In the genomic region with DNA sequence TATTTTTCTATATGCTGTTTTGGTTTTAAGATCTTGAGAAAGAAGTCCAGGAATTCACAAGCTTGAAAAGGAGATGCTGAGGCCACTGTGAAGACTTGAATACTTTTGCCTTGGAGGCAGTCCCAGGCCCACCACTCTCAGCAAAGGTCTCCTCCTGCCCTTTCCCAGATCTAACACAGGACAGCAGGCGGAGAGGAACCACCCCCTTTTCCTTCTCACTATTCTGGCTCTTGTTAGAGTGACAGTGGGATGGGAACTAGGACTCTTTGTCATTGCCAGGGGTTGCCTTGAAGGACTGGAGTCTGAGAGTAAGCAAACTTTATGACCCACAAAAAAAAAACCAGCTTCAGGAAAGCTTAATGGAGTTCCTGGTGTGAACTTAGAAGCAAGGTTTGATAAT, we compare ENCODE assay signal across 20 cellular contexts. TPM values are rescaled to one million over a fixed set of nuclear protein-coding genes. Genes with fewer than 3 reads are reported as not detected.
DNase-seq lines count a peak whose midpoint lies in the region; ATAC-seq and TF ChIP-seq lines count a peak whose summit lies in the region.
"Had no signal": no experiment of that assay in that cellular context is flagged by ENCODE, and none has a peak within 500 bp of the region (broad histone marks: within the 10 kb centered on the region; RNA-seq: fewer than 3 reads in every experiment).

No MANE protein-coding gene starts in this region.

- intact Hi-C loops in left ventricle myocardium superior (cut with micrococcal nuclease) (loop anchor here (10.0 kb wide), 1 partner anchor 66 kb away; the partner anchor contains the start of gene ROCK2), Right ventricle myocardium superior (cut with DNase I) (no loop called here)

- no peaks in the 10 kb centered on the region for H3K9me3 ChIP-seq in fibroblast of lung (ENCODE audit: control insufficient read depth, insufficient read depth, low read depth, low read length)
- H3K9me3 ChIP-seq: BLaER1 treated with 17β-estradiol and CSF1 and Interleukin-3, amounts not matched to agents 10 nM and 100 nM; SJSA1; upper lobe of left lung had no signal

- ATAC-seq in left ventricle myocardium superior = peak; percentile 31
- no peak for ATAC-seq in Right ventricle myocardium superior (ENCODE audit: poor library complexity)
- ATAC-seq in HG02610 (IDR thresholded peaks at IDR 0.05; ENCODE audit: unreplicated experiment) = no peak
- ATAC-seq: stimulated activated memory B cell treated with anti-CD40 and anti-IgM and Interleukin-4, amounts not matched to agents 10 μg/mL and 1 μg/mL and 100 μg/mL, for 72 hours had no signal

- TF ChIP-seq CTCF in fibroblast of lung (conservative IDR thresholded peaks at IDR 0.05 in 1 of 2, IDR thresholded peaks at IDR 0.05 in 1 of 2; ENCODE audit: low read depth in 1 of 2, low read length in 2 of 2) (no peak), nephron (IDR thresholded peaks at IDR 0.05; ENCODE audit: unreplicated experiment in 3 of 3) (no peak), progenitor cell of endocrine pancreas (IDR thresholded peaks at IDR 0.05; ENCODE audit: unreplicated experiment) (no peak)

- H3K36me3 ChIP-seq in fibroblast of lung (ENCODE audit: control insufficient read depth, insufficient read depth, low read length) = no peaks in the 10 kb centered on the region
- H3K36me3 ChIP-seq: BLaER1 treated with 17β-estradiol and CSF1 and Interleukin-3, amounts not matched to agents 10 nM and 100 nM; SJSA1; upper lobe of left lung had no signal

- H3K27me3 ChIP-seq in fibroblast of lung (ENCODE audit: control insufficient read depth, insufficient read depth, low read length) = no peaks in the 10 kb centered on the region
- H3K27me3 ChIP-seq: BLaER1 treated with 17β-estradiol and CSF1 and Interleukin-3, amounts not matched to agents 10 nM and 100 nM; SJSA1; upper lobe of left lung had no signal

- H3K27ac Mint-ChIP-seq in nephron = peak overlapping the region in 2 of 3 experiments; percentile 6 to 34
- H3K27ac Mint-ChIP-seq in progenitor cell of endocrine pancreas = no peak overlapping the region
- H3K27ac Mint-ChIP-seq: activated CD4-positive, alpha-beta memory T cell treated with anti-CD3 and anti-CD28 coated beads, Interleukin-2, amount 10 ng/mL, durations not matched to agents 7 days and 5 days; activated naive CD4-positive, alpha-beta T cell treated with anti-CD3 and anti-CD28 coated beads, Interleukin-2, amount 50 U/mL, for 24 hours; memory B cell; stimulated activated memory B cell treated with anti-CD40 and anti-IgM and Interleukin-4, amounts not matched to agents 10 μg/mL and 1 μg/mL and 100 μg/mL, for 72 hours; WTC11 had no signal

- no peak overlapping the region for H3K27ac ChIP-seq in fibroblast of lung (ENCODE audit: insufficient read depth, low read length)
- H3K27ac ChIP-seq: BLaER1 treated with 17β-estradiol and CSF1 and Interleukin-3, amounts not matched to agents 10 nM and 100 nM; SJSA1 had no signal

- H3K4me2 ChIP-seq in fibroblast of lung (ENCODE audit: extremely low read depth, insufficient read depth, low read length) = no peak overlapping the region

- DNase-seq in left ventricle myocardium superior (no peak), Right ventricle myocardium superior (no peak), fibroblast of lung (ENCODE audit: low read depth in 2 of 2) (no peak), NCI-H2107 (lab: John Stamatoyannopoulos, UW) (no peak), progenitor cell of endocrine pancreas (ENCODE audit: low spot score, unreplicated experiment) (no peak), GOT3 (lab: John Stamatoyannopoulos, UW) (no peak)
- DNase-seq: activated CD4-positive, alpha-beta memory T cell treated with anti-CD3 and anti-CD28 coated beads, Interleukin-2, amount 10 ng/mL, durations not matched to agents 7 days and 5 days; activated T-cell treated with anti-CD3 and anti-CD28 coated beads, Interleukin-2, amount 50 U/mL, for 48 hours; Karpas-422; NCI-H524 treated with DMSO at 0.1 percent for 48 hours had no signal

- H3K79me2 ChIP-seq in fibroblast of lung (ENCODE audit: control insufficient read depth, insufficient read depth, low read length) = no peaks in the 10 kb centered on the region

- no peak overlapping the region for H3K4me3 ChIP-seq in fibroblast of lung (replicated peaks in 1 of 4; ENCODE audit: control extremely low read depth in 1 of 4, insufficient read depth in 1 of 4, low read depth in 3 of 4, low read length in 4 of 4)

- H3K4me3 Mint-ChIP-seq in nephron (no peak overlapping the region), progenitor cell of endocrine pancreas (ENCODE audit: low read depth) (no peak overlapping the region)
- H3K4me3 Mint-ChIP-seq: activated CD4-positive, alpha-beta memory T cell treated with anti-CD3 and anti-CD28 coated beads, Interleukin-2, amount 10 ng/mL, durations not matched to agents 7 days and 5 days; activated naive CD4-positive, alpha-beta T cell treated with anti-CD3 and anti-CD28 coated beads, Interleukin-2, amount 50 U/mL, for 24 hours; neural crest cell; WTC11 had no signal

- no peak overlapping the region for H3K9ac ChIP-seq in fibroblast of lung (ENCODE audit: insufficient read depth, low read length)
- H3K9ac ChIP-seq: BLaER1 treated with 17β-estradiol and CSF1 and Interleukin-3, amounts not matched to agents 10 nM and 100 nM had no signal

- peaks cover 37% of the 10 kb centered on the region for H3K4me1 Mint-ChIP-seq in nephron
- peaks cover 2% of the 10 kb centered on the region for H3K4me1 Mint-ChIP-seq in progenitor cell of endocrine pancreas (ENCODE audit: low read depth)
- H3K4me1 Mint-ChIP-seq: activated CD4-positive, alpha-beta memory T cell treated with anti-CD3 and anti-CD28 coated beads, Interleukin-2, amount 10 ng/mL, durations not matched to agents 7 days and 5 days; activated naive CD4-positive, alpha-beta T cell treated with anti-CD3 and anti-CD28 coated beads, Interleukin-2, amount 50 U/mL, for 24 hours; stimulated activated memory B cell treated with anti-CD40 and anti-IgM and Interleukin-4, amounts not matched to agents 10 μg/mL and 1 μg/mL and 100 μg/mL, for 72 hours; WTC11 had no signal

- H3K36me3 Mint-ChIP-seq in nephron (ENCODE audit: low read depth) (no peaks in the 10 kb centered on the region), progenitor cell of endocrine pancreas (ENCODE audit: insufficient read depth) (no peaks in the 10 kb centered on the region)
- H3K36me3 Mint-ChIP-seq: stimulated activated memory B cell treated with anti-CD40 and anti-IgM and Interleukin-4, amounts not matched to agents 10 μg/mL and 1 μg/mL and 100 μg/mL, for 72 hours had no signal

- peaks cover 6% of the 10 kb centered on the region for H3K27me3 Mint-ChIP-seq in nephron (ENCODE audit: low read depth)
- H3K27me3 Mint-ChIP-seq in progenitor cell of endocrine pancreas = peaks cover 9% of the 10 kb centered on the region

- H2AFZ ChIP-seq in fibroblast of lung (ENCODE audit: low read length) = peak overlapping the region; percentile 28

- H3K9me3 Mint-ChIP-seq in nephron = peaks cover 3% of the 10 kb centered on the region
- H3K9me3 Mint-ChIP-seq in progenitor cell of endocrine pancreas (ENCODE audit: low read depth) = no peaks in the 10 kb centered on the region
- H3K9me3 Mint-ChIP-seq: activated CD4-positive, alpha-beta memory T cell treated with anti-CD3 and anti-CD28 coated beads, Interleukin-2, amount 10 ng/mL, durations not matched to agents 7 days and 5 days; activated naive CD4-positive, alpha-beta T cell treated with anti-CD3 and anti-CD28 coated beads, Interleukin-2, amount 50 U/mL, for 24 hours; memory B cell; stimulated activated memory B cell treated with anti-CD40 and anti-IgM and Interleukin-4, amounts not matched to agents 10 μg/mL and 1 μg/mL and 100 μg/mL, for 72 hours had no signal

- H3K4me1 ChIP-seq in fibroblast of lung (ENCODE audit: control insufficient read depth, extremely low read depth, insufficient read depth, low read length) = peaks cover 12% of the 10 kb centered on the region

- no peaks in the 10 kb centered on the region for H4K20me1 ChIP-seq in fibroblast of lung (ENCODE audit: control insufficient read depth, extremely low read depth, insufficient read depth, low read length)
- H4K20me1 ChIP-seq: BLaER1 treated with 17β-estradiol and CSF1 and Interleukin-3, amounts not matched to agents 10 nM and 100 nM had no signal

RNA-seq across cellular contexts. Expression of gene E2F6, which starts 54.7 kb away (rescaled TPM):
- total RNA-seq in left ventricle myocardium superior (12.6 TPM), Right ventricle myocardium superior (12.2 TPM), fibroblast of lung (10.2 and 11.0 TPM in 2 replicates), progenitor cell of endocrine pancreas (21.4 and 22.9 TPM in 2 replicates)
- polyA plus RNA-seq in fibroblast of lung = 11.7 and 13.0 TPM in 2 replicates
- polyA plus RNA-seq in fibroblast of lung (2012) = 10.2 and 10.6 TPM in 2 replicates
- polyA minus RNA-seq in fibroblast of lung (ENCODE audit: low replicate concordance) = 0.74 and 2.3 TPM in 2 replicates
